In the genomic region with DNA sequence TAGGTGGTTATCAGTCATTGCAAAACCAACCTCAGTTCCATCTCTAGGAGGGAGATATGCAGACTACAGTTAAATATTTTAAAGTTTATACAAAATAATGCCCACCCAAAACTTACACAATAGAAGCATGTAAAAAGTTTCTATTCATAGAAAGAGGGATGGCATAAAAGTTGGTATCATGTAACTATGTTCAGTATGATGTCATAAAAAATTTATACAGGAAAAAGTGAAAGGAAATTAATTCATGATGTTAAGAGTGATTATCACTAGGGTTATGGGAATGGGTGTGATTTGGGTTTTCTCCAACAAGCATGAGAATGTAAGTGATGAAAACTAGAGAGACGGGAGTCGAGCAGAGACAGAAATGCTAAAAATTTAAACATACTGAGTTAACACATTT, we compare ENCODE assay signal across 15 cellular contexts.
"Had no signal": no experiment of that assay in that cellular context is flagged by ENCODE, and none has a peak within 500 bp of the region (broad histone marks: within the 10 kb centered on the region; RNA-seq: fewer than 3 reads in every experiment).

No MANE protein-coding gene starts in this region.

- H3K27ac ChIP-seq: ascending aorta, breast epithelium, hepatocyte had no signal

- H3K9me3 Mint-ChIP-seq: activated CD4-positive, alpha-beta T cell treated with anti-CD3 and anti-CD28 coated beads, Interleukin-2, amount 10 ng/mL, durations not matched to agents 24 days and 14 days; dendritic cell treated with granulocyte-macrophage colony-stimulating factor and Interleukin-4, amounts not matched to agents 40 ng/mL and 50 ng/mL, for 4 days; WTC11 had no signal

- DNase-seq: activated CD4-positive, alpha-beta T cell treated with anti-CD3 and anti-CD28 coated beads, Interleukin-2, amount 10 ng/mL, durations not matched to agents 24 days and 14 days; activated CD8-positive, alpha-beta memory T cell treated with anti-CD3 and anti-CD28 coated beads for 24 hours; activated effector memory CD4-positive, alpha-beta T cell treated with anti-CD3 and anti-CD28 coated beads, Interleukin-2, amount 50 U/mL, for 16 hours; islet precursor cell; midbrain; retina; stimulated activated CD4-positive, alpha-beta T cell treated with anti-CD3 and anti-CD28 coated beads, Interleukin-4, amount 100 ng/mL, for 1 hour; stimulated activated naive CD4-positive, alpha-beta T cell; T-helper 1 cell; trophoblast cell had no signal

- H3K27ac Mint-ChIP-seq: dendritic cell treated with granulocyte-macrophage colony-stimulating factor and Interleukin-4, amounts not matched to agents 40 ng/mL and 50 ng/mL, for 4 days had no signal

- H3K4me3 Mint-ChIP-seq: activated CD4-positive, alpha-beta T cell treated with anti-CD3 and anti-CD28 coated beads, Interleukin-2, amount 10 ng/mL, durations not matched to agents 24 days and 14 days; dendritic cell treated with granulocyte-macrophage colony-stimulating factor and Interleukin-4, amounts not matched to agents 40 ng/mL and 50 ng/mL, for 4 days; WTC11 had no signal

- H3K27me3 Mint-ChIP-seq: activated CD4-positive, alpha-beta T cell treated with anti-CD3 and anti-CD28 coated beads, Interleukin-2, amount 10 ng/mL, durations not matched to agents 24 days and 14 days; dendritic cell treated with granulocyte-macrophage colony-stimulating factor and Interleukin-4, amounts not matched to agents 40 ng/mL and 50 ng/mL, for 4 days had no signal

- H3K9me3 ChIP-seq: ascending aorta, breast epithelium had no signal

- H3K4me3 ChIP-seq: ascending aorta, breast epithelium, hepatocyte had no signal

- H3K4me1 Mint-ChIP-seq: WTC11 had no signal

- H3K27me3 ChIP-seq: ascending aorta, breast epithelium, hepatocyte had no signal

- H3K4me1 ChIP-seq: ascending aorta, breast epithelium had no signal
